ENCODE assay signal across 18 cellular contexts in genomic region chr9:38126730-38127129, GRCh38. TPM values are rescaled to one million over a fixed set of nuclear protein-coding genes. Genes with fewer than 3 reads are reported as not detected.
DNase-seq lines count a peak whose midpoint lies in the region; ATAC-seq lines count a peak whose summit lies in the region.
"Had no signal": no experiment of that assay in that cellular context is flagged by ENCODE, and none has a peak within 500 bp of the region (broad histone marks: within the 10 kb centered on the region; RNA-seq: fewer than 3 reads in every experiment).

No MANE protein-coding gene starts in this region.

- H3K36me3 Mint-ChIP-seq in activated T-cell treated with anti-CD3 and anti-CD28 coated beads, Interleukin-2, amount 50 U/mL, for 24 hours (ENCODE audit: low read depth) = no peaks in the 10 kb centered on the region

- ATAC-seq in esophagus mucosa = peak; percentile 64
- no peak for ATAC-seq in activated CD4-positive, CD25-positive, alpha-beta regulatory T cell treated with anti-CD3 and anti-CD28 coated beads, Interleukin-2, amount 50 U/mL, for 24 hours
- ATAC-seq: upper lobe of right lung had no signal

- DNase-seq in DMS153 (lab: John Stamatoyannopoulos, UW) (peak; percentile 43), DMS153 treated with DMSO at 0.1 percent for 48 hours (lab: John Stamatoyannopoulos, UW; ENCODE audit: unreplicated experiment) (no peak), NCI-H1105 treated with DMSO at 0.1 percent for 48 hours (lab: John Stamatoyannopoulos, UW) (peak; percentile 67), NCI-H510A treated with DMSO at 0.1 percent for 48 hours (lab: John Stamatoyannopoulos, UW) (peak; percentile 25), occipital lobe (lab: John Stamatoyannopoulos, UW) (no peak)
- no peak for DNase-seq in activated T-cell treated with anti-CD3 and anti-CD28 coated beads, Interleukin-2, amount 50 U/mL, for 24 hours
- DNase-seq: 8988T; activated naive CD4-positive, alpha-beta T cell treated with Interleukin-2 at 50 U/mL for 16 hours; activated T-cell treated with anti-CD3 and anti-CD28 coated beads, Interleukin-2, amount 50 U/mL, for 1 hour; Calu3; GDM1; islet precursor cell; NCI-H2227 treated with DMSO at 0.1 percent for 48 hours; sigmoid colon; upper lobe of right lung had no signal

- H3K4me1 Mint-ChIP-seq in activated T-cell treated with anti-CD3 and anti-CD28 coated beads, Interleukin-2, amount 50 U/mL, for 24 hours (ENCODE audit: low read depth) = no peaks in the 10 kb centered on the region
- H3K4me1 Mint-ChIP-seq: B cell had no signal

- H3K27ac Mint-ChIP-seq in activated T-cell treated with anti-CD3 and anti-CD28 coated beads, Interleukin-2, amount 50 U/mL, for 24 hours = no peak overlapping the region
- H3K27ac Mint-ChIP-seq: B cell had no signal

- peaks cover 14% of the 10 kb centered on the region for H3K27me3 Mint-ChIP-seq in activated T-cell treated with anti-CD3 and anti-CD28 coated beads, Interleukin-2, amount 50 U/mL, for 24 hours

- no peak overlapping the region for H3K4me3 Mint-ChIP-seq in activated T-cell treated with anti-CD3 and anti-CD28 coated beads, Interleukin-2, amount 50 U/mL, for 24 hours
- H3K4me3 Mint-ChIP-seq: B cell had no signal

- no peaks in the 10 kb centered on the region for H3K9me3 Mint-ChIP-seq in activated T-cell treated with anti-CD3 and anti-CD28 coated beads, Interleukin-2, amount 50 U/mL, for 24 hours

RNA-seq across cellular contexts. Expression of gene SHB, which starts 57.7 kb away (rescaled TPM):
- total RNA-seq in esophagus mucosa (34.0 TPM), occipital lobe (14.2 TPM)

Comparison
In these comparisons a context has a peak if more than half of its experiments do, and no peak if none do; other contexts are left out.
1. DNase-seq: peak in DMS153 (single experiment), NCI-H1105 treated with DMSO at 0.1 percent for 48 hours (single experiment) and NCI-H510A treated with DMSO at 0.1 percent for 48 hours (single experiment); none in DMS153 treated with DMSO at 0.1 percent for 48 hours (single experiment), occipital lobe (single experiment) and activated T-cell treated with anti-CD3 and anti-CD28 coated beads, Interleukin-2, amount 50 U/mL, for 24 hours (single experiment).